ENCODE assay signal across 2 cellular contexts in genomic region chr20:34983995-34984735, GRCh38.
TF ChIP-seq lines count a peak whose summit lies in the region.

No MANE protein-coding gene starts in this region.

TF ChIP-seq in H1, 55 proteins besides CTCF, POLR2A, EP300 and RAD21 (continues in another document):
- TF ChIP-seq CHD7 (IDR thresholded peaks at IDR 0.05; ENCODE audit: insufficient replicate concordance, low read length) (no peak), EZH2 (IDR thresholded peaks at IDR 0.05; ENCODE audit: low read depth, low read length, severe bottlenecking) (no peak), KDM4A (IDR thresholded peaks at IDR 0.05; ENCODE audit: low read depth, low read length, severe bottlenecking) (peak; percentile 4), NANOG (IDR thresholded peaks at IDR 0.05; ENCODE audit: insufficient read depth, low read depth, low read length, poor library complexity, severe bottlenecking) (no peak), YY1 (IDR thresholded peaks at IDR 0.05; ENCODE audit: low read depth, low read length) (peak; percentile 74; the same call in 1 of the 2 replicates), SP2 (IDR thresholded peaks at IDR 0.05; ENCODE audit: low read length) (no peak), RNF2 (IDR thresholded peaks at IDR 0.05; ENCODE audit: borderline replicate concordance, low read depth, low read length, missing control alignments, poor library complexity, severe bottlenecking) (no peak), JUN (IDR thresholded peaks at IDR 0.05; ENCODE audit: low read depth, low read length) (no peak), MAFK (IDR thresholded peaks at IDR 0.05; ENCODE audit: low read depth, low read length) (0 out of 2 replicates have a peak, but pooled peaks have one; percentile 23), BACH1 (IDR thresholded peaks at IDR 0.05; ENCODE audit: low read length) (no peak), ZNF274 (IDR thresholded peaks at IDR 0.05; ENCODE audit: borderline replicate concordance, extremely low read depth, low read length) (no peak), E2F6 (IDR thresholded peaks at IDR 0.05) (0 out of 2 replicates have a peak, but pooled peaks have one; percentile 4), ATF2 (IDR thresholded peaks at IDR 0.05; ENCODE audit: low read length) (peak; percentile 70; the same call in 1 of the 2 replicates)

TF ChIP-seq in HepG2, 621 proteins besides CTCF, POLR2A, EP300 and RAD21:
- 0 out of 2 replicates have a peak, but pooled peaks have one; percentile 9 for TF ChIP-seq ZNF768 (CRISPR knock-in tag; IDR thresholded peaks at IDR 0.05)
- TF ChIP-seq ISX (CRISPR knock-in tag; conservative IDR thresholded peaks at IDR 0.05): no peak
- TF ChIP-seq ZNF431 (CRISPR knock-in tag; IDR thresholded peaks at IDR 0.05; ENCODE audit: borderline replicate concordance, low read depth): no peak
- no peak for TF ChIP-seq ZNF234 (CRISPR knock-in tag; conservative IDR thresholded peaks at IDR 0.05)
- no peak for TF ChIP-seq XBP1 (CRISPR knock-in tag; IDR thresholded peaks at IDR 0.05)
- TF ChIP-seq ZFP41 (CRISPR knock-in tag; IDR thresholded peaks at IDR 0.05; ENCODE audit: borderline replicate concordance): no peak
- no peak for TF ChIP-seq ZBTB42 (CRISPR knock-in tag; IDR thresholded peaks at IDR 0.05)
- no peak for TF ChIP-seq ZNF740 (CRISPR knock-in tag; IDR thresholded peaks at IDR 0.05)
- TF ChIP-seq SMARCC2 (IDR thresholded peaks at IDR 0.05): no peak
- no peak for TF ChIP-seq GATA4 (IDR thresholded peaks at IDR 0.05; ENCODE audit: borderline replicate concordance, low read depth)
- TF ChIP-seq ZFP62 (CRISPR knock-in tag; IDR thresholded peaks at IDR 0.05): no peak
- TF ChIP-seq GATAD2A (CRISPR knock-in tag; IDR thresholded peaks at IDR 0.05): no peak
- no peak for TF ChIP-seq ZNF878 (CRISPR knock-in tag; IDR thresholded peaks at IDR 0.05)
- no peak for TF ChIP-seq MLXIP (CRISPR knock-in tag; IDR thresholded peaks at IDR 0.05; ENCODE audit: borderline replicate concordance)
- no peak for TF ChIP-seq ETS1 (CRISPR knock-in tag; IDR thresholded peaks at IDR 0.05)
- no peak for TF ChIP-seq HOXA7 (CRISPR knock-in tag; IDR thresholded peaks at IDR 0.05)
- TF ChIP-seq ZNF891 (CRISPR knock-in tag; IDR thresholded peaks at IDR 0.05): 0 out of 2 replicates have a peak, but pooled peaks have one; percentile 41
- no peak for TF ChIP-seq TEAD2 (CRISPR knock-in tag; IDR thresholded peaks at IDR 0.05)
- no peak for TF ChIP-seq DNMT1 (CRISPR knock-in tag; IDR thresholded peaks at IDR 0.05)
- no peak for TF ChIP-seq SOX5 (CRISPR knock-in tag; IDR thresholded peaks at IDR 0.05; ENCODE audit: borderline replicate concordance)
- no peak for TF ChIP-seq ZNF296 (CRISPR knock-in tag; conservative IDR thresholded peaks at IDR 0.05)
- no peak for TF ChIP-seq KDM3A (CRISPR knock-in tag; IDR thresholded peaks at IDR 0.05; ENCODE audit: low read depth)
- no peak for TF ChIP-seq HHEX (CRISPR knock-in tag; IDR thresholded peaks at IDR 0.05)
- TF ChIP-seq MBNL3 (CRISPR knock-in tag; conservative IDR thresholded peaks at IDR 0.05): no peak
- TF ChIP-seq MBD4 (IDR thresholded peaks at IDR 0.05; ENCODE audit: borderline replicate concordance, low read length): no peak
- TF ChIP-seq ZFX (CRISPR knock-in tag; IDR thresholded peaks at IDR 0.05; ENCODE audit: low read depth): no peak
- no peak for TF ChIP-seq CBFB (CRISPR knock-in tag; IDR thresholded peaks at IDR 0.05)
- 0 out of 2 replicates have a peak, but pooled peaks have one; percentile 27 for TF ChIP-seq ZNF770 (CRISPR knock-in tag; IDR thresholded peaks at IDR 0.05)
- TF ChIP-seq POLR2AphosphoS2 (IDR thresholded peaks at IDR 0.05; ENCODE audit: low read depth, low read length): peak; percentile 63; the same call in 1 of the 2 replicates
